ENCODE assay signal across 8 cellular contexts in genomic region chr12:67270622-67271021, GRCh38. TPM values are rescaled to one million over a fixed set of nuclear protein-coding genes. Genes with fewer than 3 reads are reported as not detected.
DNase-seq lines count a peak whose midpoint lies in the region; FAIRE-seq and TF ChIP-seq lines count a peak whose summit lies in the region.

No MANE protein-coding gene starts in this region.

- TF ChIP-seq CTCF in suprapubic skin (IDR thresholded peaks at IDR 0.05) = no peak

- peaks cover 19% of the 10 kb centered on the region for H3K36me3 Mint-ChIP-seq in activated CD4-positive, alpha-beta T cell treated with anti-CD3 and anti-CD28 coated beads, Interleukin-2, amount 10 ng/mL, durations not matched to agents 24 days and 14 days (ENCODE audit: low read depth)
- peaks cover 11% of the 10 kb centered on the region for H3K36me3 Mint-ChIP-seq in activated naive CD8-positive, alpha-beta T cell

- TF ChIP-seq POLR2A in suprapubic skin (IDR thresholded peaks at IDR 0.05) = no peak

- no peaks in the 10 kb centered on the region for H3K36me3 ChIP-seq in suprapubic skin

- intact Hi-C loops in activated CD4-positive, alpha-beta T cell treated with anti-CD3 and anti-CD28 coated beads, Interleukin-2, amount 10 ng/mL, durations not matched to agents 24 days and 14 days (cut with micrococcal nuclease) = loop anchor here (5.0 kb wide), 1 partner anchor 362 kb away; no protein-coding TSS in a partner anchor

- peak overlapping the region; percentile 100 for H3K27ac Mint-ChIP-seq in activated CD4-positive, alpha-beta T cell treated with anti-CD3 and anti-CD28 coated beads, Interleukin-2, amount 10 ng/mL, durations not matched to agents 24 days and 14 days
- H3K27ac Mint-ChIP-seq in activated naive CD8-positive, alpha-beta T cell = peak overlapping the region; percentile 100

- peak overlapping the region; percentile 98 for H3K27ac ChIP-seq in suprapubic skin

- peak overlapping the region; percentile 97 for H3K4me3 ChIP-seq in suprapubic skin

- H3K4me1 Mint-ChIP-seq in activated CD4-positive, alpha-beta T cell treated with anti-CD3 and anti-CD28 coated beads, Interleukin-2, amount 10 ng/mL, durations not matched to agents 24 days and 14 days = peaks cover 42% of the 10 kb centered on the region
- H3K4me1 Mint-ChIP-seq in activated naive CD8-positive, alpha-beta T cell (ENCODE audit: low read depth) = peaks cover 59% of the 10 kb centered on the region

- 4% methylated on average over 6 of the region's 6 CpGs for WGBS in suprapubic skin

- H3K27me3 ChIP-seq in suprapubic skin = no peaks in the 10 kb centered on the region

- peak overlapping the region; percentile 90 for H3K4me3 Mint-ChIP-seq in activated CD4-positive, alpha-beta T cell treated with anti-CD3 and anti-CD28 coated beads, Interleukin-2, amount 10 ng/mL, durations not matched to agents 24 days and 14 days
- H3K4me3 Mint-ChIP-seq in activated naive CD8-positive, alpha-beta T cell = peak overlapping the region; percentile 98

- peaks cover 3% of the 10 kb centered on the region for H3K9me3 Mint-ChIP-seq in activated CD4-positive, alpha-beta T cell treated with anti-CD3 and anti-CD28 coated beads, Interleukin-2, amount 10 ng/mL, durations not matched to agents 24 days and 14 days
- no peaks in the 10 kb centered on the region for H3K9me3 Mint-ChIP-seq in activated naive CD8-positive, alpha-beta T cell (ENCODE audit: low read depth)

- no peak for TF ChIP-seq EP300 in suprapubic skin (IDR thresholded peaks at IDR 0.05)

- H3K9me3 ChIP-seq in suprapubic skin = no peaks in the 10 kb centered on the region

- DNase-seq in activated CD4-positive, alpha-beta T cell treated with anti-CD3 and anti-CD28 coated beads, Interleukin-2, amount 10 ng/mL, durations not matched to agents 24 days and 14 days = no peak
- DNase-seq in activated CD4-positive, alpha-beta T cell treated with anti-CD3 and anti-CD28 coated beads, Interleukin-2, amount 50 U/mL, for 4 hours = no peak
- DNase-seq in suprapubic skin (ENCODE audit: low spot score in 2 of 2) (no peak), NCI-H1105 treated with DMSO at 0.1 percent for 48 hours (lab: John Stamatoyannopoulos, UW) (no peak), NCI-H526 treated with DMSO at 0.1 percent for 48 hours (lab: John Stamatoyannopoulos, UW) (no peak)
- no peak for DNase-seq in stimulated activated CD8-positive, alpha-beta memory T cell treated with anti-CD3 and anti-CD28 coated beads, Interleukin-4, amount 100 ng/mL, for 48 hours

- H3K4me1 ChIP-seq in suprapubic skin = peaks cover 57% of the 10 kb centered on the region

- no peaks in the 10 kb centered on the region for H3K27me3 Mint-ChIP-seq in activated CD4-positive, alpha-beta T cell treated with anti-CD3 and anti-CD28 coated beads, Interleukin-2, amount 10 ng/mL, durations not matched to agents 24 days and 14 days
- H3K27me3 Mint-ChIP-seq in activated naive CD8-positive, alpha-beta T cell = no peaks in the 10 kb centered on the region

- peak; percentile 68 for FAIRE-seq in islet of Langerhans (lab: Jason Lieb, UNC)

RNA-seq across cellular contexts. Expression of gene CAND1, which starts 1.5 kb away (rescaled TPM):
- 202 and 216 TPM in 2 replicates for total RNA-seq in activated CD4-positive, alpha-beta T cell treated with anti-CD3 and anti-CD28 coated beads, Interleukin-2, amount 10 ng/mL, durations not matched to agents 24 days and 14 days
- total RNA-seq in suprapubic skin = 100 to 1,000 TPM in 1 of 4 donors, 10 to 100 TPM in 3; 62.9 to 131 (median 72.3) TPM
